In genomic region chr2:181918188-181918587, GRCh38 we compare ENCODE assay signal across 27 cellular contexts. TPM values are rescaled to one million over a fixed set of nuclear protein-coding genes. Genes with fewer than 3 reads are reported as not detected.
DNase-seq lines count a peak whose midpoint lies in the region; ATAC-seq, FAIRE-seq and TF ChIP-seq lines count a peak whose summit lies in the region.
"Had no signal": no experiment of that assay in that cellular context is flagged by ENCODE, and none has a peak within 500 bp of the region (broad histone marks: within the 10 kb centered on the region; RNA-seq: fewer than 3 reads in every experiment).

No MANE protein-coding gene starts in this region.

- H3K4me1 Mint-ChIP-seq in activated CD4-positive, alpha-beta T cell treated with anti-CD3 and anti-CD28 coated beads, Interleukin-2, amount 10 ng/mL, durations not matched to agents 24 days and 14 days = no peaks in the 10 kb centered on the region
- H3K4me1 Mint-ChIP-seq: CD14-positive monocyte had no signal

- no peak overlapping the region for H3K4me2 ChIP-seq in K562 (ENCODE audit: insufficient read depth, low read length)
- H3K4me2 ChIP-seq in HepG2 (ENCODE audit: low read depth, low read length) = no peak overlapping the region
- H3K4me2 ChIP-seq in smooth muscle cell = no peak overlapping the region
- H3K4me2 ChIP-seq: A549; BLaER1 treated with 17β-estradiol and CSF1 and Interleukin-3, amounts not matched to agents 10 nM and 100 nM had no signal

- BruUV-seq in K562 (replicated peaks; lab: Mats Ljungman, UMichigan) (TSS peak; percentile 6), HepG2 (replicated peaks; lab: Mats Ljungman, UMichigan) (no TSS peak)

- H3K27me3 Mint-ChIP-seq in activated CD4-positive, alpha-beta T cell treated with anti-CD3 and anti-CD28 coated beads, Interleukin-2, amount 10 ng/mL, durations not matched to agents 24 days and 14 days = no peaks in the 10 kb centered on the region
- H3K27me3 Mint-ChIP-seq: CD4-positive, alpha-beta T cell; CD8-positive, alpha-beta memory T cell had no signal

- TF ChIP-seq CTCF in K562 (IDR thresholded peaks at IDR 0.05 in 2 of 3, conservative IDR thresholded peaks at IDR 0.05 in 1 of 3; ENCODE audit: insufficient read depth in 2 of 3, low read depth in 1 of 3, low read length in 3 of 3) = no peak
- TF ChIP-seq CTCF in HepG2 (CRISPR knock-in tag; IDR thresholded peaks at IDR 0.05) = no peak
- TF ChIP-seq CTCF in smooth muscle cell (IDR thresholded peaks at IDR 0.05; ENCODE audit: borderline replicate concordance, insufficient read depth, poor library complexity, severe bottlenecking) = no peak
- no peak for TF ChIP-seq CTCF in pancreas (IDR thresholded peaks at IDR 0.05)

- H3K9me3 ChIP-seq in K562 (replicated peaks; ENCODE audit: control insufficient read depth, insufficient read depth, low read depth, low read length) (no peaks in the 10 kb centered on the region), HepG2 (ENCODE audit: low read length) (no peaks in the 10 kb centered on the region), smooth muscle cell (replicated peaks; ENCODE audit: low read depth) (no peaks in the 10 kb centered on the region), pancreas (no peaks in the 10 kb centered on the region)
- H3K9me3 ChIP-seq: A549; BE2C; BLaER1 treated with 17β-estradiol and CSF1 and Interleukin-3, amounts not matched to agents 10 nM and 100 nM had no signal

- no peak for ATAC-seq in K562
- no peak for ATAC-seq in HepG2
- ATAC-seq in HG03139 (IDR thresholded peaks at IDR 0.05; ENCODE audit: unreplicated experiment) = no peak
- ATAC-seq in pancreas = no peak
- ATAC-seq: GM12878 had no signal

- TF ChIP-seq RAD21 in K562 (CRISPR knock-in tag; conservative IDR thresholded peaks at IDR 0.05 in 1 of 2, IDR thresholded peaks at IDR 0.05 in 1 of 2) = no peak
- no peak for TF ChIP-seq RAD21 in HepG2 (CRISPR knock-in tag; IDR thresholded peaks at IDR 0.05)

- H3K9me3 Mint-ChIP-seq in activated CD4-positive, alpha-beta T cell treated with anti-CD3 and anti-CD28 coated beads, Interleukin-2, amount 10 ng/mL, durations not matched to agents 24 days and 14 days = no peaks in the 10 kb centered on the region
- H3K9me3 Mint-ChIP-seq: CD14-positive monocyte; CD4-positive, alpha-beta T cell; CD8-positive, alpha-beta memory T cell; HFFc6 had no signal

- in situ Hi-C loops in K562 (cut with MboI) = no loop called here
- in situ Hi-C loops in HepG2 (cut with HindIII; ENCODE audit: extremely low pct_ligation_motif_present, low pct_unique_long_range_greater_than_20kb) = no loop called here

- no peaks in the 10 kb centered on the region for H3K27me3 ChIP-seq in K562 (ENCODE audit: control insufficient read depth in 2 of 2, insufficient read depth in 2 of 2, low read length in 2 of 2)
- no peaks in the 10 kb centered on the region for H3K27me3 ChIP-seq in HepG2 (ENCODE audit: control insufficient read depth in 1 of 2, insufficient read depth in 2 of 2, low read length in 2 of 2)
- no peaks in the 10 kb centered on the region for H3K27me3 ChIP-seq in smooth muscle cell (ENCODE audit: low read depth)
- H3K27me3 ChIP-seq in pancreas = no peaks in the 10 kb centered on the region
- H3K27me3 ChIP-seq: BE2C; BLaER1 treated with 17β-estradiol and CSF1 and Interleukin-3, amounts not matched to agents 10 nM and 100 nM had no signal

- H3K4me3 Mint-ChIP-seq in activated CD4-positive, alpha-beta T cell treated with anti-CD3 and anti-CD28 coated beads, Interleukin-2, amount 10 ng/mL, durations not matched to agents 24 days and 14 days = no peak overlapping the region
- H3K4me3 Mint-ChIP-seq: CD14-positive monocyte; CD4-positive, alpha-beta T cell; CD8-positive, alpha-beta memory T cell; HFFc6 had no signal

- H3K9ac ChIP-seq in K562 (ENCODE audit: insufficient read depth in 1 of 2, low read depth in 2 of 2, low read length in 2 of 2) = no peak overlapping the region
- no peak overlapping the region for H3K9ac ChIP-seq in HepG2 (ENCODE audit: insufficient read depth, low read depth, low read length)
- H3K9ac ChIP-seq in smooth muscle cell (ENCODE audit: low read depth) = no peak overlapping the region
- H3K9ac ChIP-seq: BLaER1 treated with 17β-estradiol and CSF1 and Interleukin-3, amounts not matched to agents 10 nM and 100 nM; GM23248 had no signal

- peaks cover 44% of the 10 kb centered on the region for H3K36me3 Mint-ChIP-seq in activated CD4-positive, alpha-beta T cell treated with anti-CD3 and anti-CD28 coated beads, Interleukin-2, amount 10 ng/mL, durations not matched to agents 24 days and 14 days (ENCODE audit: low read depth)

- H3K36me3 ChIP-seq in K562 (ENCODE audit: control insufficient read depth, insufficient read depth, low read length) (peaks cover 89% of the 10 kb centered on the region), HepG2 (replicated peaks in 1 of 2; ENCODE audit: control insufficient read depth in 1 of 2, insufficient read depth in 2 of 2, low read length in 2 of 2) (peaks cover 29 to 80% of the 10 kb centered on the region in 2 experiments), smooth muscle cell (ENCODE audit: low read depth) (peaks cover 46% of the 10 kb centered on the region), pancreas (peaks cover 4 to 86% (median 54%) of the 10 kb centered on the region in 3 donors)
- H3K36me3 ChIP-seq: BE2C had no signal

- CTCF ChIA-PET in K562 (lab: Yijun Ruan, JAX; ENCODE audit: low intra/inter-chr PET ratio) = no interaction called here
- CTCF ChIA-PET in HepG2 (lab: Yijun Ruan, JAX; ENCODE audit: low intra/inter-chr PET ratio, low total read pairs) = no interaction called here

- H3K27ac ChIP-seq in K562 (ENCODE audit: extremely low read depth, low read depth, low read length) (no peak overlapping the region), HepG2 (ENCODE audit: extremely low read length, insufficient read depth, low read length) (no peak overlapping the region), smooth muscle cell (ENCODE audit: low read depth) (peak overlapping the region; percentile 17), pancreas (no peak overlapping the region)
- H3K27ac ChIP-seq: A549; BLaER1 treated with 17β-estradiol and CSF1 and Interleukin-3, amounts not matched to agents 10 nM and 100 nM; GM23248 had no signal

- no peaks in the 10 kb centered on the region for H3K4me1 ChIP-seq in K562 (replicated peaks in 1 of 2; ENCODE audit: control insufficient read depth in 2 of 2, insufficient read depth in 2 of 2, low read length in 2 of 2)
- H3K4me1 ChIP-seq in HepG2 (ENCODE audit: insufficient read depth, low read length) = 0 out of 2 replicates have a peak, but pooled peaks cover 11% of the 10 kb centered on the region
- no peaks in the 10 kb centered on the region for H3K4me1 ChIP-seq in smooth muscle cell (ENCODE audit: low read depth)
- H3K4me1 ChIP-seq in pancreas = peaks cover 17 to 18% (median 18%) of the 10 kb centered on the region in 3 donors
- H3K4me1 ChIP-seq: BE2C; BLaER1 treated with 17β-estradiol and CSF1 and Interleukin-3, amounts not matched to agents 10 nM and 100 nM had no signal

- intact Hi-C loops in activated CD4-positive, alpha-beta T cell treated with anti-CD3 and anti-CD28 coated beads, Interleukin-2, amount 10 ng/mL, durations not matched to agents 24 days and 14 days (cut with micrococcal nuclease) = no loop called here
- intact Hi-C loops in K562 (cut with micrococcal nuclease) (no loop called here), HepG2 (cut with micrococcal nuclease; ENCODE audit: unreplicated experiment) (no loop called here), pancreas (cut with DNase I) (no loop called here)

- H4K20me1 ChIP-seq in K562 (replicated peaks; ENCODE audit: control insufficient read depth, insufficient read depth, low read length) = no peaks in the 10 kb centered on the region
- H4K20me1 ChIP-seq in HepG2 (ENCODE audit: insufficient read depth, low read length) = no peaks in the 10 kb centered on the region
- peaks cover 59% of the 10 kb centered on the region for H4K20me1 ChIP-seq in smooth muscle cell (ENCODE audit: low read depth)

- 87% methylated on average over 5 of the region's 5 CpGs for WGBS in K562 (ENCODE audit: insufficient coverage, low coverage, missing lambda C conversion rate)
- 78% methylated on average over 5 of the region's 5 CpGs for WGBS in HepG2 (ENCODE audit: low lambda C conversion rate)
- WGBS in smooth muscle cell (ENCODE audit: low lambda C conversion rate) = 98% methylated on average over 5 of the region's 5 CpGs
- WGBS in pancreas, 2 donors = 47 to 52% methylated on average over 5 of the region's 5 CpGs

- DNase-seq in activated CD4-positive, alpha-beta T cell treated with anti-CD3 and anti-CD28 coated beads, Interleukin-2, amount 10 ng/mL, durations not matched to agents 24 days and 14 days = no peak
- DNase-seq in activated CD4-positive, alpha-beta T cell treated with anti-CD3 and anti-CD28 coated beads for 1 hour = no peak
- DNase-seq in K562 (ENCODE audit: extremely low read depth in 1 of 4, low spot score in 3 of 4) (no peak), HepG2 (ENCODE audit: low spot score) (no peak), smooth muscle cell (lab: John Stamatoyannopoulos, UW; ENCODE audit: unreplicated experiment) (no peak), pancreas (no peak), NCI-H2196 (lab: John Stamatoyannopoulos, UW; ENCODE audit: unreplicated experiment) (no peak)
- DNase-seq: 8988T; ACHN; AML-193; BE2C; CD4-positive, alpha-beta T cell; CD8-positive, alpha-beta memory T cell; DMS 273 treated with DMSO at 0.1 percent for 48 hours; DMS79; EL; GDM1; GM23248; H7; HFFc6 had no signal

- POLR2A ChIA-PET in K562 (lab: Yijun Ruan, JAX) = no interaction called here
- POLR2A ChIA-PET in HepG2 (lab: Yijun Ruan, JAX) = no interaction called here

- TF ChIP-seq POLR2A in K562 (conservative IDR thresholded peaks at IDR 0.05) (no peak), HepG2 (IDR thresholded peaks at IDR 0.05; ENCODE audit: insufficient read depth in 1 of 2, low read depth in 2 of 2, low read length in 2 of 2) (no peak)

- no peak overlapping the region for H3K4me3 ChIP-seq in K562
- no peak overlapping the region for H3K4me3 ChIP-seq in HepG2 (replicated peaks in 1 of 3; ENCODE audit: insufficient read depth in 1 of 3, low read depth in 2 of 3, low read length in 3 of 3)
- no peak overlapping the region for H3K4me3 ChIP-seq in smooth muscle cell
- H3K4me3 ChIP-seq in pancreas = no peak overlapping the region
- H3K4me3 ChIP-seq: A549; BLaER1 treated with 17β-estradiol and CSF1 and Interleukin-3, amounts not matched to agents 10 nM and 100 nM; GM12878; GM23248 had no signal

- peaks cover 5% of the 10 kb centered on the region for H3F3A ChIP-seq in smooth muscle cell (ENCODE audit: low read depth)

- H2AFZ ChIP-seq in K562 (ENCODE audit: low read depth, low read length) (no peak overlapping the region), HepG2 (ENCODE audit: low read length) (no peak overlapping the region), smooth muscle cell (ENCODE audit: low read depth) (no peak overlapping the region)
- H2AFZ ChIP-seq: GM23248 had no signal

- H3K9me1 ChIP-seq in K562 (ENCODE audit: control insufficient read depth, insufficient read depth, low read length) = no peaks in the 10 kb centered on the region

- peaks cover 4% of the 10 kb centered on the region; the same call in 2 of the 3 replicates for H3K79me2 ChIP-seq in K562 (ENCODE audit: control insufficient read depth, insufficient read depth, low read length)
- no peaks in the 10 kb centered on the region for H3K79me2 ChIP-seq in HepG2 (ENCODE audit: insufficient read depth, low read length)
- H3K79me2 ChIP-seq in smooth muscle cell (ENCODE audit: low read depth) = peaks cover 52% of the 10 kb centered on the region

- H3K27ac Mint-ChIP-seq in activated CD4-positive, alpha-beta T cell treated with anti-CD3 and anti-CD28 coated beads, Interleukin-2, amount 10 ng/mL, durations not matched to agents 24 days and 14 days = peak overlapping the region; percentile 29
- H3K27ac Mint-ChIP-seq: CD4-positive, alpha-beta T cell; CD8-positive, alpha-beta memory T cell had no signal

- FAIRE-seq in K562 (lab: Jason Lieb, UNC) (no peak), HepG2 (lab: Jason Lieb, UNC) (no peak), pancreas (lab: Jason Lieb, UNC) (no peak)
- FAIRE-seq: A549, D721Med, GM12878, H1 had no signal

- TF ChIP-seq EP300 in K562 (IDR thresholded peaks at IDR 0.05; ENCODE audit: low read length) (no peak), HepG2 (IDR thresholded peaks at IDR 0.05; ENCODE audit: low read depth in 2 of 2, low read length in 2 of 2) (no peak), HepG2 (CRISPR knock-in tag; IDR thresholded peaks at IDR 0.05; ENCODE audit: borderline replicate concordance) (no peak)

RNA-seq across cellular contexts. Expression of gene ITPRID2, which starts 26.7 kb away (rescaled TPM):
- 50.9 and 55.0 TPM in 2 replicates for total RNA-seq in activated CD4-positive, alpha-beta T cell treated with anti-CD3 and anti-CD28 coated beads, Interleukin-2, amount 10 ng/mL, durations not matched to agents 24 days and 14 days
- 48.8 and 150 TPM in 2 replicates for total RNA-seq in K562 (2011; cell fraction: chromatin; rRNA removed; ENCODE audit: low replicate concordance)
- 22.3 and 36.3 TPM in 2 replicates for total RNA-seq in K562 (2011; cell fraction: nucleolus; rRNA removed)
- 55.5 and 94.2 TPM in 2 replicates for total RNA-seq in K562 (2011; cell fraction: nucleoplasm; rRNA removed)
- total RNA-seq in K562 (2014; rRNA removed) = 38.3 and 40.9 TPM in 2 replicates
- total RNA-seq in K562 (2014; rRNA removed; fragmentation: Illumina TruSeq; extraction: Trizol) = 62.8 and 75.6 TPM in 2 replicates
- 60.5 and 63.6 TPM in 2 replicates for total RNA-seq in K562 (2015; rRNA removed; fragmentation: Illumina TruSeq; extraction: Trizol)
- 77.8 and 89.2 TPM in 2 replicates for total RNA-seq in K562 (2021)
- 39.6 and 52.0 TPM in 2 replicates for polyA plus RNA-seq in K562 (2011; rRNA removed)
- 14.5 and 19.9 TPM in 2 replicates for polyA plus RNA-seq in K562 (2011; cell fraction: cytosol; rRNA removed)
- polyA plus RNA-seq in K562 (2011; cell fraction: nucleus; rRNA removed) = 55.9 and 59.1 TPM in 2 replicates
- 30.6 and 51.9 TPM in 2 replicates for polyA plus RNA-seq in K562 (2012)
- polyA plus RNA-seq in K562 (2014; fragmentation: Illumina TruSeq; extraction: Trizol) = 48.6 and 64.6 TPM in 2 replicates
- 10 to 100 TPM; 18.5 to 20.3 TPM for polyA plus RNA-seq in K562 (2014; fragmentation: Nextera tagmentation; extraction: Ambion mirVana)
- 42.5 and 44.2 TPM in 2 replicates for polyA plus RNA-seq in K562 (2014; rRNA removed)
- 67.7 and 75.5 TPM in 2 replicates for polyA minus RNA-seq in K562 (2011; rRNA and poly(A)+ RNA removed)
- polyA minus RNA-seq in K562 (2011; cell fraction: cytosol; rRNA and poly(A)+ RNA removed) = 29.8 and 31.0 TPM in 2 replicates
- polyA minus RNA-seq in K562 (2011; cell fraction: nucleus; rRNA and poly(A)+ RNA removed) = 64.8 and 112 TPM in 2 replicates
- total RNA-seq in HepG2 (2016; rRNA removed; fragmentation: Illumina TruSeq; extraction: Trizol) = 61.4 and 62.3 TPM in 2 replicates
- 20.6 and 24.7 TPM in 2 replicates for total RNA-seq in HepG2 (2016; cell fraction: cytosol; rRNA removed; fragmentation: Illumina TruSeq; extraction: Trizol; ENCODE audit: low read depth)
- total RNA-seq in HepG2 (2016; cell fraction: insoluble cytoplasmic fraction; rRNA removed; fragmentation: Illumina TruSeq; extraction: Trizol) = 58.6 TPM in 2 replicates
- 55.8 and 67.6 TPM in 2 replicates for total RNA-seq in HepG2 (2016; cell fraction: membrane; rRNA removed; fragmentation: Illumina TruSeq; extraction: Trizol)
- 88.9 and 104 TPM in 2 replicates for total RNA-seq in HepG2 (2016; cell fraction: nucleus; rRNA removed; fragmentation: Illumina TruSeq; extraction: Trizol)
- polyA plus RNA-seq in HepG2 (2011; rRNA removed) = 35.3 and 44.8 TPM in 2 replicates
- polyA plus RNA-seq in HepG2 (2011; cell fraction: cytosol; rRNA removed) = 18.4 and 22.5 TPM in 2 replicates
- polyA plus RNA-seq in HepG2 (2011; cell fraction: nucleus; rRNA removed) = 53.6 and 55.5 TPM in 2 replicates
- polyA plus RNA-seq in HepG2 (2012) = 46.5 and 98.8 TPM in 2 replicates
- 11.8 and 15.3 TPM in 2 replicates for polyA plus RNA-seq in HepG2 (2016; cell fraction: cytosol; fragmentation: Illumina TruSeq; extraction: Trizol; ENCODE audit: low read depth)
- polyA plus RNA-seq in HepG2 (2016; cell fraction: insoluble cytoplasmic fraction; fragmentation: Illumina TruSeq; extraction: Trizol; ENCODE audit: low read depth) = 41.0 and 41.5 TPM in 2 replicates
- 30.8 and 35.3 TPM in 2 replicates for polyA plus RNA-seq in HepG2 (2016; cell fraction: membrane; fragmentation: Illumina TruSeq; extraction: Trizol; ENCODE audit: low read depth)
- polyA plus RNA-seq in HepG2 (2016; cell fraction: nucleus; fragmentation: Illumina TruSeq; extraction: Trizol; ENCODE audit: insufficient read depth, low read depth) = 84.9 and 97.5 TPM in 2 replicates
- polyA minus RNA-seq in HepG2 (2011; rRNA and poly(A)+ RNA removed; ENCODE audit: low replicate concordance) = 41.9 and 108 TPM in 2 replicates
- polyA minus RNA-seq in HepG2 (2011; cell fraction: cytosol; rRNA and poly(A)+ RNA removed) = 29.6 and 32.2 TPM in 2 replicates
- polyA minus RNA-seq in HepG2 (2011; cell fraction: nucleus; rRNA and poly(A)+ RNA removed) = 110 and 150 TPM in 2 replicates
- total RNA-seq in smooth muscle cell = 261 and 556 TPM in 2 replicates
- 28.2 and 72.2 TPM in 2 replicates for polyA plus RNA-seq in smooth muscle cell
- total RNA-seq in pancreas = 100 to 1,000 TPM; 304 to 497 (median 336) TPM
- polyA plus RNA-seq in pancreas = 10 to 100 TPM; 85.6 to 99.0 TPM
